ENCODE assay signal across 1 cellular context in genomic region chr9:97394881-97395280, GRCh38.
TF ChIP-seq lines count a peak whose summit lies in the region.

No MANE protein-coding gene starts in this region.

TF ChIP-seq in HepG2, 621 proteins besides CTCF, POLR2A, EP300 and RAD21 (continued from another document and continues in another):
- TF ChIP-seq ZNF362 (CRISPR knock-in tag; IDR thresholded peaks at IDR 0.05; ENCODE audit: borderline replicate concordance), result no peak
- no peak for TF ChIP-seq ELF3 (CRISPR knock-in tag; IDR thresholded peaks at IDR 0.05)
- no peak for TF ChIP-seq LCORL (IDR thresholded peaks at IDR 0.05)
- 0 out of 2 replicates have a peak, but pooled peaks have one; percentile 52 for TF ChIP-seq LCORL (CRISPR knock-in tag; IDR thresholded peaks at IDR 0.05)
- TF ChIP-seq AGO2 (optimal IDR thresholded peaks at IDR 0.05; ENCODE audit: low read depth, low read length), result no peak
- no peak for TF ChIP-seq HNF4G (IDR thresholded peaks at IDR 0.05; ENCODE audit: borderline replicate concordance, low read depth, low read length)
- TF ChIP-seq HNF4G (CRISPR knock-in tag; IDR thresholded peaks at IDR 0.05; ENCODE audit: borderline replicate concordance, low read depth), result no peak
- TF ChIP-seq ZNF10 (CRISPR knock-in tag; IDR thresholded peaks at IDR 0.05; ENCODE audit: borderline replicate concordance, low read depth), result no peak
- TF ChIP-seq MXD3 (CRISPR knock-in tag; IDR thresholded peaks at IDR 0.05), result no peak
- no peak for TF ChIP-seq RBFOX2 (IDR thresholded peaks at IDR 0.05; ENCODE audit: low read depth, low read length)
- TF ChIP-seq ATF1 (CRISPR knock-in tag; IDR thresholded peaks at IDR 0.05), result no peak
- no peak for TF ChIP-seq ELF4 (CRISPR knock-in tag; IDR thresholded peaks at IDR 0.05; ENCODE audit: borderline replicate concordance)
- TF ChIP-seq HNRNPUL1 (IDR thresholded peaks at IDR 0.05; ENCODE audit: low read depth, low read length), result no peak
- TF ChIP-seq ZNF3 (CRISPR knock-in tag; IDR thresholded peaks at IDR 0.05), result no peak
- no peak for TF ChIP-seq ZNF501 (CRISPR knock-in tag; IDR thresholded peaks at IDR 0.05)
- TF ChIP-seq SRF (IDR thresholded peaks at IDR 0.05; ENCODE audit: low read depth, low read length), result no peak
- no peak for TF ChIP-seq ZEB1 (IDR thresholded peaks at IDR 0.05; ENCODE audit: insufficient replicate concordance, low read depth)
- no peak for TF ChIP-seq ZZZ3 (CRISPR knock-in tag; IDR thresholded peaks at IDR 0.05; ENCODE audit: borderline replicate concordance)
- TF ChIP-seq ZFX (CRISPR knock-in tag; IDR thresholded peaks at IDR 0.05; ENCODE audit: low read depth), result no peak
- no peak for TF ChIP-seq KDM5B (CRISPR knock-in tag; IDR thresholded peaks at IDR 0.05; ENCODE audit: borderline replicate concordance)
- no peak for TF ChIP-seq KAT2B (IDR thresholded peaks at IDR 0.05; ENCODE audit: borderline replicate concordance, low read depth, low read length)
- TF ChIP-seq EHMT2 (IDR thresholded peaks at IDR 0.05; ENCODE audit: borderline replicate concordance, low read depth, low read length), result no peak
- TF ChIP-seq DPF2 (CRISPR knock-in tag; IDR thresholded peaks at IDR 0.05; ENCODE audit: borderline replicate concordance, low read depth), result peak; percentile 58; the same call in 1 of the 2 replicates
- no peak for TF ChIP-seq GTF3A (CRISPR knock-in tag; conservative IDR thresholded peaks at IDR 0.05)
- no peak for TF ChIP-seq ZNF629 (CRISPR knock-in tag; conservative IDR thresholded peaks at IDR 0.05)
- no peak for TF ChIP-seq GPBP1L1 (CRISPR knock-in tag; IDR thresholded peaks at IDR 0.05)
- TF ChIP-seq MAFK (conservative IDR thresholded peaks at IDR 0.05 in 1 of 2, IDR thresholded peaks at IDR 0.05 in 1 of 2; ENCODE audit: low read length in 2 of 2), result no peak
- TF ChIP-seq SNAPC2 (CRISPR knock-in tag; IDR thresholded peaks at IDR 0.05), result no peak
- no peak for TF ChIP-seq ZNF12 (CRISPR knock-in tag; IDR thresholded peaks at IDR 0.05)
- TF ChIP-seq BORCS8-MEF2B (CRISPR knock-in tag; IDR thresholded peaks at IDR 0.05), result no peak
- TF ChIP-seq SMARCC2 (IDR thresholded peaks at IDR 0.05), result no peak
- no peak; the same call in 1 of the 2 replicates for TF ChIP-seq HNF1B (CRISPR knock-in tag; IDR thresholded peaks at IDR 0.05)
- no peak for TF ChIP-seq ZBTB49 (CRISPR knock-in tag; IDR thresholded peaks at IDR 0.05; ENCODE audit: borderline replicate concordance)
- TF ChIP-seq RORA (CRISPR knock-in tag; IDR thresholded peaks at IDR 0.05), result no peak
- TF ChIP-seq HHEX (CRISPR knock-in tag; IDR thresholded peaks at IDR 0.05), result no peak
- TF ChIP-seq ZNF841 (CRISPR knock-in tag; IDR thresholded peaks at IDR 0.05; ENCODE audit: borderline replicate concordance), result no peak
- TF ChIP-seq MBD4 (IDR thresholded peaks at IDR 0.05; ENCODE audit: borderline replicate concordance, low read length), result no peak
- no peak for TF ChIP-seq E2F1 (CRISPR knock-in tag; IDR thresholded peaks at IDR 0.05)
- TF ChIP-seq TFE3 (CRISPR knock-in tag; IDR thresholded peaks at IDR 0.05), result no peak
- TF ChIP-seq ARID4A (CRISPR knock-in tag; IDR thresholded peaks at IDR 0.05; ENCODE audit: borderline replicate concordance), result peak; percentile 47; the same call in 1 of the 2 replicates
- TF ChIP-seq ZFYVE20 (CRISPR knock-in tag; IDR thresholded peaks at IDR 0.05; ENCODE audit: borderline replicate concordance, low read depth), result no peak
- no peak for TF ChIP-seq DZIP1 (CRISPR knock-in tag; IDR thresholded peaks at IDR 0.05)
- TF ChIP-seq ZFP41 (CRISPR knock-in tag; IDR thresholded peaks at IDR 0.05; ENCODE audit: borderline replicate concordance), result no peak
- no peak for TF ChIP-seq SAFB2 (CRISPR knock-in tag; IDR thresholded peaks at IDR 0.05; ENCODE audit: borderline replicate concordance, low read depth)
- TF ChIP-seq MYC (CRISPR knock-in tag; IDR thresholded peaks at IDR 0.05; ENCODE audit: borderline replicate concordance), result no peak
- no peak for TF ChIP-seq ZNF354B (CRISPR knock-in tag; IDR thresholded peaks at IDR 0.05)
- no peak for TF ChIP-seq FUBP1 (CRISPR knock-in tag; IDR thresholded peaks at IDR 0.05; ENCODE audit: borderline replicate concordance)
- no peak for TF ChIP-seq TCF12 (IDR thresholded peaks at IDR 0.05)
- no peak for TF ChIP-seq TCF12 (CRISPR knock-in tag; IDR thresholded peaks at IDR 0.05)
